ENCODE assay signal across 18 cellular contexts in the genomic region with DNA sequence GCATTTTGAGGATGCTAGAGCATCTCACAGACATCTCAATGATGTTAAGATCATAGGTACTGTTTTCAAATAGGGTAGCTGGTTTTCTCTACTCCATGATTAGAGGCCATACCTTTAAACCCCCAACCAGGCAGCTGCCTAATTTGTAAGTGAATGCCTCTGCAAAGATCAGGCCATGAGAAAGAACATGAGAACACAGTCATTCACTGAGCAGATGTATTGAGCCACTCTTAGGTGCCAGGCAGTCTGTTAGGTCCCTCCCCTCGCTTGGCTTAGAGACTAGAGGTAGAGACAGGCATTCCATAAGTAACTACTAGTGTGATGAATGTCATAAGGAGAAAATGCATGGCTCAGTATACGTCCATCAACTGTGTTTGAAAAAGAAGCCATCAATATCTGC.
DNase-seq lines count a peak whose midpoint lies in the region; ATAC-seq and TF ChIP-seq lines count a peak whose summit lies in the region.
"Had no signal": no experiment of that assay in that cellular context is flagged by ENCODE, and none has a peak within 500 bp of the region (broad histone marks: within the 10 kb centered on the region; RNA-seq: fewer than 3 reads in every experiment).

No MANE protein-coding gene starts in this region.

- no peak overlapping the region for H3K9ac ChIP-seq in H9 (ENCODE audit: extremely low read depth, insufficient read length, low read length)

- no peak overlapping the region for H2BK15ac ChIP-seq in H9 (ENCODE audit: low read depth, low read length)

- H3K79me1 ChIP-seq in H9 (ENCODE audit: insufficient read depth, low read depth, low read length, poor library complexity, severe bottlenecking) = no peaks in the 10 kb centered on the region

- no peak overlapping the region for H3K27ac ChIP-seq in H9 (ENCODE audit: insufficient read length, low read depth, low read length)
- no peak overlapping the region for H3K27ac ChIP-seq in esophagus muscularis mucosa (replicated peaks in 1 of 4)

- H3K27ac Mint-ChIP-seq in H9 = no peak overlapping the region
- no peak overlapping the region for H3K27ac Mint-ChIP-seq in WTC11
- H3K27ac Mint-ChIP-seq: CD8-positive, alpha-beta T cell; IgD-negative memory B cell; T-helper 17 cell had no signal

- no CpG with 5 or more reads among the region's 2 CpGs for WGBS in H9 (ENCODE audit: extremely low coverage, insufficient read length, low lambda C conversion rate)
- WGBS in esophagus muscularis mucosa = 80% methylated on average over 2 of the region's 2 CpGs

- no peak overlapping the region for H4K5ac ChIP-seq in H9 (ENCODE audit: insufficient read length, low read depth, low read length)

- no peak overlapping the region for H2AK5ac ChIP-seq in H9 (ENCODE audit: insufficient read length, low read length)

- H3K18ac ChIP-seq in H9 (ENCODE audit: insufficient read length, low read depth, low read length) = no peak overlapping the region

- H3K36me3 ChIP-seq in esophagus muscularis mucosa = no peaks in the 10 kb centered on the region
- H3K36me3 ChIP-seq: HAP-1 had no signal

- H3K4ac ChIP-seq in H9 (ENCODE audit: low read depth, low read length) = no peak overlapping the region

- H4K20me1 ChIP-seq in H9 (ENCODE audit: control insufficient read depth, insufficient read depth, insufficient read length) = no peaks in the 10 kb centered on the region

- no peak overlapping the region for H3K4me2 ChIP-seq in H9 (ENCODE audit: insufficient read depth, insufficient read length, low read length)

- H3K56ac ChIP-seq in H9 (ENCODE audit: insufficient read length, low read depth, low read length) = no peak overlapping the region

- H4K91ac ChIP-seq in H9 (ENCODE audit: insufficient read length, low read depth, low read length) = no peak overlapping the region

- peak; percentile 79 for ATAC-seq in WTC11
- ATAC-seq: CD8-positive, alpha-beta T cell; T-helper 17 cell had no signal

- intact Hi-C loops in esophagus muscularis mucosa (cut with DNase I) = no loop called here
- intact Hi-C loops in cardiac septum (cut with DNase I) = no loop called here

- TF ChIP-seq EP300 in esophagus muscularis mucosa (IDR thresholded peaks at IDR 0.05) = no peak

- H3K4me3 Mint-ChIP-seq in H9 (no peak overlapping the region), WTC11 (no peak overlapping the region)
- H3K4me3 Mint-ChIP-seq: CD8-positive, alpha-beta T cell; IgD-negative memory B cell; T-helper 17 cell had no signal

- H2BK120ac ChIP-seq in H9 (ENCODE audit: low read depth, low read length, poor library complexity, severe bottlenecking) = no peak overlapping the region

- no peak overlapping the region for H3K4me3 ChIP-seq in esophagus muscularis mucosa
- H3K4me3 ChIP-seq: HAP-1 had no signal

- no peak overlapping the region for H2BK20ac ChIP-seq in H9 (ENCODE audit: low read depth, low read length, poor library complexity, severe bottlenecking)

- no peak overlapping the region for H2BK12ac ChIP-seq in H9 (ENCODE audit: insufficient read length, low read depth, low read length)

- DNase-seq in DMS53 (lab: John Stamatoyannopoulos, UW) (peak; percentile 38), DMS53 treated with DMSO at 0.1 percent for 48 hours (lab: John Stamatoyannopoulos, UW; ENCODE audit: unreplicated experiment) (no peak), H9 (peak; percentile 33), NCI-H2196 (lab: John Stamatoyannopoulos, UW; ENCODE audit: unreplicated experiment) (peak; percentile 18), WTC11 (ENCODE audit: low spot score) (no peak), esophagus muscularis mucosa (ENCODE audit: extremely low spot score) (no peak), cardiac septum (ENCODE audit: low spot score) (no peak)
- no peak for DNase-seq in activated naive CD4-positive, alpha-beta T cell (lab: John Stamatoyannopoulos, UW)
- DNase-seq: 8988T; CD8-positive, alpha-beta T cell; Kasumi-1; MM.1S; NCI-H187; NCI-H446; SIG-M5; T-helper 17 cell had no signal

- no peaks in the 10 kb centered on the region for H3K23me2 ChIP-seq in H9 (ENCODE audit: insufficient read length, low read depth, low read length, poor library complexity, severe bottlenecking)

- H2BK5ac ChIP-seq in H9 (ENCODE audit: insufficient read length, low read length) = no peak overlapping the region

- no peaks in the 10 kb centered on the region for H3K79me2 ChIP-seq in H9 (ENCODE audit: insufficient read depth, low read length)

- H3K9me3 ChIP-seq in H9 (ENCODE audit: control insufficient read depth, low read depth, low read length) = no peaks in the 10 kb centered on the region
- no peaks in the 10 kb centered on the region for H3K9me3 ChIP-seq in esophagus muscularis mucosa

- no peak overlapping the region for H3K23ac ChIP-seq in H9 (ENCODE audit: insufficient read length, low read depth, low read length)

- no peak overlapping the region for H3K14ac ChIP-seq in H9 (ENCODE audit: insufficient read depth, low read length)

- CTCF ChIA-PET in WTC11 (lab: Charles Lee) = interaction anchor here (1.0 kb wide), 1 partner anchor 168 kb away, joined by 4 read pairs; no protein-coding TSS in a partner anchor

- POLR2A ChIA-PET in WTC11 (lab: Charles Lee) = no interaction called here

- no peak overlapping the region for H4K8ac ChIP-seq in H9 (replicated peaks; ENCODE audit: insufficient read length, low read depth, low read length)

- H3K27me3 Mint-ChIP-seq in H9 (ENCODE audit: low read depth) (peaks cover 66% of the 10 kb centered on the region), WTC11 (ENCODE audit: low read depth) (peaks cover 56% of the 10 kb centered on the region)
- H3K27me3 Mint-ChIP-seq: T-helper 17 cell had no signal

- H3K4me1 ChIP-seq in H9 (ENCODE audit: insufficient read depth, low read length) (peaks cover 2% of the 10 kb centered on the region; the same call in 1 of the 2 replicates), esophagus muscularis mucosa (no peaks in the 10 kb centered on the region)
- H3K4me1 ChIP-seq: HAP-1 had no signal

- H3K27me3 ChIP-seq in H9 (ENCODE audit: insufficient read depth, low read length) (peaks cover 4% of the 10 kb centered on the region; the same call in 1 of the 2 replicates), esophagus muscularis mucosa (no peaks in the 10 kb centered on the region)

- H3K9me3 Mint-ChIP-seq in H9 = no peaks in the 10 kb centered on the region
- H3K9me3 Mint-ChIP-seq in WTC11 = no peaks in the 10 kb centered on the region
- H3K9me3 Mint-ChIP-seq: CD8-positive, alpha-beta T cell had no signal

- H3K36me3 Mint-ChIP-seq in H9 (ENCODE audit: insufficient read depth in 1 of 3, low read depth in 3 of 3) (no peaks in the 10 kb centered on the region), WTC11 (no peaks in the 10 kb centered on the region)
- H3K36me3 Mint-ChIP-seq: CD8-positive, alpha-beta T cell; IgD-negative memory B cell had no signal

- H3K4me1 Mint-ChIP-seq in H9 (peaks cover 9 to 16% of the 10 kb centered on the region in 2 experiments), WTC11 (peaks cover 25% of the 10 kb centered on the region)

- H3T11ph ChIP-seq in H9 (ENCODE audit: low read length) = no peak overlapping the region

- H2AFZ ChIP-seq in H9 (ENCODE audit: low read length) = no peak overlapping the region

- no peak for TF ChIP-seq POLR2A in esophagus muscularis mucosa (IDR thresholded peaks at IDR 0.05; ENCODE audit: low read depth)

- TF ChIP-seq CTCF in H9 (conservative IDR thresholded peaks at IDR 0.05) = no peak
- TF ChIP-seq CTCF in WTC11 (IDR thresholded peaks at IDR 0.05) = no peak
- TF ChIP-seq CTCF in esophagus muscularis mucosa (IDR thresholded peaks at IDR 0.05) = no peak

TF ChIP-seq in WTC11, 78 proteins besides CTCF, POLR2A, EP300 and RAD21 (continues in another document):
- TF ChIP-seq ZNF396 (CRISPR knock-in tag; IDR thresholded peaks at IDR 0.05; ENCODE audit: borderline replicate concordance) (no peak), CREB1 (CRISPR knock-in tag; IDR thresholded peaks at IDR 0.05) (no peak), NR1H2 (CRISPR knock-in tag; IDR thresholded peaks at IDR 0.05) (no peak), GABPB1 (CRISPR knock-in tag; IDR thresholded peaks at IDR 0.05) (no peak), NR3C1 (CRISPR knock-in tag; conservative IDR thresholded peaks at IDR 0.05; ENCODE audit: low read depth) (no peak), ZNF416 (CRISPR knock-in tag; IDR thresholded peaks at IDR 0.05) (no peak), TCF7 (CRISPR knock-in tag; IDR thresholded peaks at IDR 0.05; ENCODE audit: low read depth) (no peak), ESRRA (CRISPR knock-in tag; IDR thresholded peaks at IDR 0.05; ENCODE audit: borderline replicate concordance) (no peak), EMX1 (CRISPR knock-in tag; IDR thresholded peaks at IDR 0.05) (no peak), ZNF317 (CRISPR knock-in tag; IDR thresholded peaks at IDR 0.05; ENCODE audit: borderline replicate concordance, low read depth) (no peak)
- TF ChIP-seq, protein P1, sequence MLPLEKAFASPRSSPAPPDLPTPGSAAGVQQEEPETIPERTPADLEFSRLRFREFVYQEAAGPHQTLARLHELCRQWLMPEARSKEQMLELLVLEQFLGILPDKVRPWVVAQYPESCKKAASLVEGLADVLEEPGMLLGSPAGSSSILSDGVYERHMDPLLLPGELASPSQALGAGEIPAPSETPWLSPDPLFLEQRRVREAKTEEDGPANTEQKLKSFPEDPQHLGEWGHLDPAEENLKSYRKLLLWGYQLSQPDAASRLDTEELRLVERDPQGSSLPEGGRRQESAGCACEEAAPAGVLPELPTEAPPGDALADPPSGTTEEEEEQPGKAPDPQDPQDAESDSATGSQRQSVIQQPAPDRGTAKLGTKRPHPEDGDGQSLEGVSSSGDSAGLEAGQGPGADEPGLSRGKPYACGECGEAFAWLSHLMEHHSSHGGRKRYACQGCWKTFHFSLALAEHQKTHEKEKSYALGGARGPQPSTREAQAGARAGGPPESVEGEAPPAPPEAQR (CRISPR knock-in tag; IDR thresholded peaks at IDR 0.05) = no peak
- TF ChIP-seq, protein P2, sequence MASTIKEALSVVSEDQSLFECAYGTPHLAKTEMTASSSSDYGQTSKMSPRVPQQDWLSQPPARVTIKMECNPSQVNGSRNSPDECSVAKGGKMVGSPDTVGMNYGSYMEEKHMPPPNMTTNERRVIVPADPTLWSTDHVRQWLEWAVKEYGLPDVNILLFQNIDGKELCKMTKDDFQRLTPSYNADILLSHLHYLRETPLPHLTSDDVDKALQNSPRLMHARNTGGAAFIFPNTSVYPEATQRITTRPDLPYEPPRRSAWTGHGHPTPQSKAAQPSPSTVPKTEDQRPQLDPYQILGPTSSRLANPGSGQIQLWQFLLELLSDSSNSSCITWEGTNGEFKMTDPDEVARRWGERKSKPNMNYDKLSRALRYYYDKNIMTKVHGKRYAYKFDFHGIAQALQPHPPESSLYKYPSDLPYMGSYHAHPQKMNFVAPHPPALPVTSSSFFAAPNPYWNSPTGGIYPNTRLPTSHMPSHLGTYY (CRISPR knock-in tag; IDR thresholded peaks at IDR 0.05) = no peak
- TF ChIP-seq, protein P3, sequence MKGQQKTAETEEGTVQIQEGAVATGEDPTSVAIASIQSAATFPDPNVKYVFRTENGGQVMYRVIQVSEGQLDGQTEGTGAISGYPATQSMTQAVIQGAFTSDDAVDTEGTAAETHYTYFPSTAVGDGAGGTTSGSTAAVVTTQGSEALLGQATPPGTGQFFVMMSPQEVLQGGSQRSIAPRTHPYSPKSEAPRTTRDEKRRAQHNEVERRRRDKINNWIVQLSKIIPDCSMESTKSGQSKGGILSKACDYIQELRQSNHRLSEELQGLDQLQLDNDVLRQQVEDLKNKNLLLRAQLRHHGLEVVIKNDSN (CRISPR knock-in tag; IDR thresholded peaks at IDR 0.05) = no peak

Comparison
In these comparisons a context has a peak if more than half of its experiments do, and no peak if none do; other contexts are left out.
1. DNase-seq: peak in DMS53 (single experiment), H9 (single experiment) and NCI-H2196 (single experiment); none in DMS53 treated with DMSO at 0.1 percent for 48 hours (single experiment), WTC11 (single experiment), esophagus muscularis mucosa (single experiment), cardiac septum (single experiment) and activated naive CD4-positive, alpha-beta T cell (0 of 4).